ENCODE assay signal across 10 cellular contexts in genomic region chr16:2471653-2472487, GRCh38. TPM values are rescaled to one million over a fixed set of nuclear protein-coding genes. Genes with fewer than 3 reads are reported as not detected.
A peak's percentile ranks its signal among the peaks of the same experiment; 100 is the strongest.
DNase-seq lines count a peak whose midpoint lies in the region; ATAC-seq and TF ChIP-seq lines count a peak whose summit lies in the region.
"Had no signal": no experiment of that assay in that cellular context is flagged by ENCODE, and none has a peak within 500 bp of the region (broad histone marks: within the 10 kb centered on the region; RNA-seq: fewer than 3 reads in every experiment).

No MANE protein-coding gene starts in this region.

- in situ Hi-C loops in astrocyte of the cerebellum (cut with HindIII; ENCODE audit: low sequenced_read_pairs) = no loop called here

- TF ChIP-seq RAD21 in liver (IDR thresholded peaks at IDR 0.05) = no peak

- no peak overlapping the region for H3K27ac ChIP-seq in right atrium auricular region
- peak overlapping the region; percentile 45 to 74 for H3K27ac ChIP-seq in liver (ENCODE audit: low read depth in 1 of 2, low read length in 2 of 2)

- H3K4me1 ChIP-seq in right atrium auricular region (peaks cover 0 to 81% of the 10 kb centered on the region in 2 donors), liver (ENCODE audit: control insufficient read depth in 4 of 4, insufficient read depth in 4 of 4, low read length in 3 of 4) (peaks cover 48 to 82% (median 60%) of the 10 kb centered on the region in 4 donors)

- no peak for ATAC-seq in HG03095 (IDR thresholded peaks at IDR 0.05; ENCODE audit: unreplicated experiment)
- ATAC-seq: natural killer cell treated with Interleukin-12 subunit alpha and Interleukin-12 subunit beta and Interleukin-15 and Interleukin-18, amount 100 ng/mL, for 72 hours had no signal

- H3K27me3 ChIP-seq in right atrium auricular region = peaks cover 2 to 6% of the 10 kb centered on the region in 2 donors
- no peaks in the 10 kb centered on the region for H3K27me3 ChIP-seq in liver (ENCODE audit: control insufficient read depth in 4 of 4, insufficient read depth in 4 of 4, low read length in 3 of 4)

- H3K9me3 ChIP-seq in right atrium auricular region = no peaks in the 10 kb centered on the region
- H3K9me3 ChIP-seq in liver (ENCODE audit: control insufficient read depth in 4 of 4, low read length in 3 of 4) = no peaks in the 10 kb centered on the region

- H3K4me3 ChIP-seq in right atrium auricular region (peak overlapping the region; percentile 15 to 47), astrocyte of the cerebellum (ENCODE audit: low read depth, low read length) (peak overlapping the region; percentile 12), liver (ENCODE audit: low read depth in 1 of 3, low read length in 3 of 3) (peak overlapping the region in 2 of 3 donors; percentile 11 to 30)

- H3K9ac ChIP-seq in liver (ENCODE audit: low read depth in 1 of 2, low read length in 2 of 2) = no peak overlapping the region

- DNase-seq in right atrium auricular region (ENCODE audit: low spot score) (no peak), cardiac septum (ENCODE audit: low spot score) (no peak), astrocyte of the cerebellum (ENCODE audit: low read depth) (no peak), SK-N-DZ (ENCODE audit: low spot score) (no peak), NCI-H2196 (lab: John Stamatoyannopoulos, UW; ENCODE audit: unreplicated experiment) (no peak)
- DNase-seq in activated naive CD4-positive, alpha-beta T cell (lab: John Stamatoyannopoulos, UW) = no peak
- DNase-seq: HCEC 1CT had no signal

- H3K36me3 ChIP-seq in right atrium auricular region (no peaks in the 10 kb centered on the region), liver (ENCODE audit: control insufficient read depth in 4 of 4, insufficient read depth in 3 of 4, low read depth in 1 of 4, low read length in 3 of 4) (no peaks in the 10 kb centered on the region)

- intact Hi-C loops in cardiac septum (cut with DNase I) = no loop called here

- 22% methylated on average over 61 of the region's 61 CpGs for WGBS in liver

- TF ChIP-seq CTCF in right atrium auricular region (IDR thresholded peaks at IDR 0.05) (no peak), astrocyte of the cerebellum (IDR thresholded peaks at IDR 0.05; ENCODE audit: low read depth, low read length, missing control alignments) (no peak), liver (IDR thresholded peaks at IDR 0.05; ENCODE audit: low read depth, low read length, missing input control) (no peak)

TF ChIP-seq in liver, 16 proteins besides CTCF, POLR2A, EP300 and RAD21:
- TF ChIP-seq FOXA1 (IDR thresholded peaks at IDR 0.05) = no peak
- TF ChIP-seq HNF4G (IDR thresholded peaks at IDR 0.05) = no peak
- TF ChIP-seq GABPA (IDR thresholded peaks at IDR 0.05 in 1 of 2, conservative IDR thresholded peaks at IDR 0.05 in 1 of 2) = no peak
- TF ChIP-seq NR2F2 (IDR thresholded peaks at IDR 0.05) = no peak
- TF ChIP-seq FOXA2 (IDR thresholded peaks at IDR 0.05) = no peak
- TF ChIP-seq SP1 (IDR thresholded peaks at IDR 0.05) = peak; percentile 78
- no peak for TF ChIP-seq ZBTB33 (IDR thresholded peaks at IDR 0.05)
- TF ChIP-seq MAX (IDR thresholded peaks at IDR 0.05) = no peak
- TF ChIP-seq REST (IDR thresholded peaks at IDR 0.05) = no peak
- TF ChIP-seq TAF1 (conservative IDR thresholded peaks at IDR 0.05) = no peak
- TF ChIP-seq HNF4A (conservative IDR thresholded peaks at IDR 0.05) = peak; percentile 78 to 86
- peak; percentile 91 for TF ChIP-seq YY1 (IDR thresholded peaks at IDR 0.05)
- TF ChIP-seq ATF3 (IDR thresholded peaks at IDR 0.05) = no peak
- TF ChIP-seq EGR1 (IDR thresholded peaks at IDR 0.05; ENCODE audit: low read depth in 2 of 2) = peak in 1 of 2 donors; percentile 27
- no peak for TF ChIP-seq JUND (IDR thresholded peaks at IDR 0.05)
- peak in 1 of 2 donors; percentile 49 for TF ChIP-seq RXRA (IDR thresholded peaks at IDR 0.05)

RNA-seq across cellular contexts. Expression of gene NTN3, which starts 0.8 kb away (rescaled TPM):
- total RNA-seq in right atrium auricular region = under 1 TPM; 0.22 to 0.51 TPM
- 0.30 TPM for total RNA-seq in cardiac septum
- total RNA-seq in liver = 1 to 10 TPM in 1 of 2 donors, under 1 TPM in 1; 0.19 to 2.3 TPM
- polyA plus RNA-seq in liver = under 1 TPM in 1 of 2 donors, not detected in 1; 0.28 TPM
- polyA plus RNA-seq in SK-N-DZ (2014; cell fraction: cytosol; rRNA removed) = 9.0 and 10.7 TPM in 2 replicates
- 14.6 and 17.0 TPM in 2 replicates for polyA plus RNA-seq in SK-N-DZ (2014; cell fraction: nucleus; rRNA removed)
- total RNA-seq: natural killer cell treated with Interleukin-12 subunit alpha and Interleukin-12 subunit beta and Interleukin-15 and Interleukin-18, amount 100 ng/mL, for 72 hours had no signal

RNA-seq across cellular contexts. Expression of gene TBC1D24, which starts 3.1 kb away (rescaled TPM):
- total RNA-seq in right atrium auricular region (10 to 100 TPM in 1 of 2 donors, 1 to 10 TPM in 1; 9.6 to 10.5 TPM), cardiac septum (8.3 TPM), liver (10 to 100 TPM; 14.6 to 22.3 TPM)
- 1 to 10 TPM; 8.4 TPM for polyA plus RNA-seq in liver
- polyA plus RNA-seq in SK-N-DZ (2014; cell fraction: cytosol; rRNA removed) = 13.5 and 17.0 TPM in 2 replicates
- 19.9 and 29.5 TPM in 2 replicates for polyA plus RNA-seq in SK-N-DZ (2014; cell fraction: nucleus; rRNA removed)

RNA-seq across cellular contexts. Expression of gene TEDC2, which starts 12.0 kb away (rescaled TPM):
- total RNA-seq in right atrium auricular region = 1 to 10 TPM in 1 of 2 donors, under 1 TPM in 1; 0.63 to 4.1 TPM
- 0.51 TPM for total RNA-seq in cardiac septum
- total RNA-seq in liver = 1 to 10 TPM in 1 of 2 donors, under 1 TPM in 1; 0.84 to 6.7 TPM
- polyA plus RNA-seq in liver = 1 to 10 TPM in 1 of 2 donors, under 1 TPM in 1; 0.71 to 1.3 TPM
- 86.3 and 92.3 TPM in 2 replicates for polyA plus RNA-seq in SK-N-DZ (2014; cell fraction: cytosol; rRNA removed)
- 407 TPM in 2 replicates for polyA plus RNA-seq in SK-N-DZ (2014; cell fraction: nucleus; rRNA removed)

RNA-seq across cellular contexts. Expression of gene ATP6V0C, which starts 41.9 kb away (rescaled TPM):
- total RNA-seq in right atrium auricular region = 100 to 1,000 TPM in 1 of 2 donors, 10 to 100 TPM in 1; 63.7 to 107 TPM
- total RNA-seq in cardiac septum = 137 TPM
- total RNA-seq in liver = 10 to 100 TPM; 17.6 to 27.3 TPM
- 100 to 1,000 TPM in 1 of 2 donors, 10 to 100 TPM in 1; 93.8 to 132 TPM for polyA plus RNA-seq in liver
- polyA plus RNA-seq in SK-N-DZ (2014; cell fraction: cytosol; rRNA removed) = 46.7 and 54.3 TPM in 2 replicates
- 26.1 and 32.0 TPM in 2 replicates for polyA plus RNA-seq in SK-N-DZ (2014; cell fraction: nucleus; rRNA removed)

RNA-seq across cellular contexts. Expression of gene CCNF, which starts 42.6 kb away (rescaled TPM):
- total RNA-seq in right atrium auricular region (1 to 10 TPM; 1.4 to 1.7 TPM), cardiac septum (0.86 TPM), liver (10 to 100 TPM in 1 of 2 donors, 1 to 10 TPM in 1; 1.8 to 46.3 TPM)
- polyA plus RNA-seq in liver = 1 to 10 TPM in 1 of 2 donors, under 1 TPM in 1; 0.88 to 1.8 TPM
- 56.4 and 70.1 TPM in 2 replicates for polyA plus RNA-seq in SK-N-DZ (2014; cell fraction: cytosol; rRNA removed)
- 58.5 and 63.8 TPM in 2 replicates for polyA plus RNA-seq in SK-N-DZ (2014; cell fraction: nucleus; rRNA removed)

Comparison
In these comparisons a context has a peak if more than half of its experiments do, and no peak if none do; other contexts are left out.
1. H3K27ac ChIP-seq: peak in liver (2 of 2); none in right atrium auricular region (0 of 2).
2. Peak in every context shown above with its lines, with median percentiles within 50 percentile points of each other: H3K4me3 ChIP-seq.